ENCODE assay signal across 9 cellular contexts in the genomic region with DNA sequence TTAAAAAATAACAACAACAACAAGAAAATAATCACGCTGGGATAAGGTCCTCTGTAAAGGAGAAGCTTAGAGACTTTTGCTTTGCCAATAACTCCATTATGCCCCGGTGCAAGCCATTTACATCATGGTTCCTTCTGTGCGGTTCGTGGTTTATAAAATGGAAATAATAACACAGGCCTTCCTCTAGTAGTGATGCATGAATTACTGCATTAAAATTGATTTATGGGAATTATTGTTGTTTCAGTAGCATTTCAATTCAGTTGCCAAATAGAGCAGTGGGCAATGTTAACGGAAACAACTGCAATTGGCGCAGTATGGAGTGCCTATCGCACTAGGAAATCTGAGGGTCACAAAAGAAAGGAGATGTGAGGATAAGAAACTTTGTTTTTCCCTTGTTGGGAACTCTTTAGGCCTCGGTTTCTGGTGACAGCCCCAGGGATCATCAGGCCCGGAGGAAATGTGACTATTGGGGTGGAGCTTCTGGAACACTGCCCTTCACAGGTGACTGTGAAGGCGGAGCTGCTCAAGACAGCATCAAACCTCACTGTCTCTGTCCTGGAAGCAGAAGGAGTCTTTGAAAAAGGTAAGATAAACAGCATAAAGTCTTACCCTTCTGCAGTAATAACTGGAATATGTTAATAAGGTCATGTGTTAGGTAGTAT. TPM values are rescaled to one million over a fixed set of nuclear protein-coding genes. Genes with fewer than 3 reads are reported as not detected.
DNase-seq lines count a peak whose midpoint lies in the region; ATAC-seq, FAIRE-seq and TF ChIP-seq lines count a peak whose summit lies in the region.
"Had no signal": no experiment of that assay in that cellular context is flagged by ENCODE, and none has a peak within 500 bp of the region (broad histone marks: within the 10 kb centered on the region; RNA-seq: fewer than 3 reads in every experiment).

No MANE protein-coding gene starts in this region.

- no peak for FAIRE-seq in K562 (lab: Jason Lieb, UNC)

- TF ChIP-seq RAD21 in K562 (CRISPR knock-in tag; conservative IDR thresholded peaks at IDR 0.05 in 1 of 2, IDR thresholded peaks at IDR 0.05 in 1 of 2), result no peak

- no peak overlapping the region for H3K9ac ChIP-seq in K562 (ENCODE audit: insufficient read depth in 1 of 2, low read depth in 2 of 2, low read length in 2 of 2)

- H3K9me1 ChIP-seq in K562 (ENCODE audit: control insufficient read depth, insufficient read depth, low read length), result no peaks in the 10 kb centered on the region

- H3K79me2 ChIP-seq in K562 (ENCODE audit: control insufficient read depth, insufficient read depth, low read length), result no peaks in the 10 kb centered on the region
- H3K79me2 ChIP-seq in OCI-LY7 (ENCODE audit: insufficient read depth, low read depth, low read length), result no peaks in the 10 kb centered on the region

- in situ Hi-C loops in KBM-7 (cut with MboI; ENCODE audit: low pct_unique_long_range_greater_than_20kb, low sequenced_read_pairs), result no loop called here
- in situ Hi-C loops in K562 (cut with MboI), result no loop called here

- H3K9me2 ChIP-seq in OCI-LY7 (ENCODE audit: insufficient read depth, low read length), result no peaks in the 10 kb centered on the region

- H3K4me3 Mint-ChIP-seq in natural killer cell treated with Interleukin-12 subunit alpha and Interleukin-12 subunit beta and Interleukin-15 and Interleukin-18, amount 100 ng/mL, for 72 hours, result peak overlapping the region; percentile 87

- H4K20me1 ChIP-seq in K562 (replicated peaks; ENCODE audit: control insufficient read depth, insufficient read depth, low read length), result no peaks in the 10 kb centered on the region
- no peaks in the 10 kb centered on the region for H4K20me1 ChIP-seq in OCI-LY7 (ENCODE audit: insufficient read depth, low read length)

- H3K9me3 Mint-ChIP-seq in natural killer cell treated with Interleukin-12 subunit alpha and Interleukin-12 subunit beta and Interleukin-15 and Interleukin-18, amount 100 ng/mL, for 72 hours, result no peaks in the 10 kb centered on the region

- no peak for TF ChIP-seq EP300 in K562 (IDR thresholded peaks at IDR 0.05; ENCODE audit: low read length)

- H3K4me3 ChIP-seq in K562 (no peak overlapping the region), OCI-LY7 (ENCODE audit: low read depth, low read length, poor library complexity, severe bottlenecking) (no peak overlapping the region)

- H3K4me2 ChIP-seq in K562 (ENCODE audit: insufficient read depth, low read length), result no peak overlapping the region
- H3K4me2 ChIP-seq in OCI-LY7 (ENCODE audit: low read length), result no peak overlapping the region

- no peak for TF ChIP-seq POLR2A in K562 (conservative IDR thresholded peaks at IDR 0.05)

- peak; percentile 30 for DNase-seq in Daoy (ENCODE audit: low read depth)
- DNase-seq in KBM-7, result peak; percentile 19
- no peak for DNase-seq in K562 (ENCODE audit: extremely low read depth in 1 of 4, low spot score in 3 of 4)
- no peak for DNase-seq in natural killer cell treated with Interleukin-12 subunit alpha and Interleukin-12 subunit beta and Interleukin-15 and Interleukin-18, amount 100 ng/mL, for 72 hours (ENCODE audit: low spot score)
- DNase-seq in T-helper 9 cell, result no peak
- no peak for DNase-seq in T1000 (lab: John Stamatoyannopoulos, UW)
- DNase-seq in OCI-LY7 (ENCODE audit: low spot score), result no peak
- DNase-seq: NCI-H1417 treated with DMSO at 0.1 percent for 48 hours had no signal

- peaks cover 9 to 34% of the 10 kb centered on the region in 2 experiments; a peak in 3 of 5 replicates for H3K27me3 ChIP-seq in K562 (ENCODE audit: control insufficient read depth in 2 of 2, insufficient read depth in 2 of 2, low read length in 2 of 2)

- TF ChIP-seq CTCF in K562 (IDR thresholded peaks at IDR 0.05 in 2 of 3, conservative IDR thresholded peaks at IDR 0.05 in 1 of 3; ENCODE audit: insufficient read depth in 2 of 3, low read depth in 1 of 3, low read length in 3 of 3), result no peak
- no peak for TF ChIP-seq CTCF in OCI-LY7 (conservative IDR thresholded peaks at IDR 0.05; ENCODE audit: low read length)

- H3K27ac ChIP-seq in K562 (ENCODE audit: extremely low read depth, low read depth, low read length) (no peak overlapping the region), OCI-LY7 (ENCODE audit: low read depth, low read length, poor library complexity, severe bottlenecking) (no peak overlapping the region)

- H3K27me3 Mint-ChIP-seq in natural killer cell treated with Interleukin-12 subunit alpha and Interleukin-12 subunit beta and Interleukin-15 and Interleukin-18, amount 100 ng/mL, for 72 hours, result peaks cover 13 to 17% of the 10 kb centered on the region in 2 donors

- H2AFZ ChIP-seq in K562 (ENCODE audit: low read depth, low read length) (no peak overlapping the region), OCI-LY7 (ENCODE audit: low read length) (no peak overlapping the region)

- CTCF ChIA-PET in K562 (lab: Yijun Ruan, JAX; ENCODE audit: low intra/inter-chr PET ratio) (no interaction called here), OCI-LY7 (lab: Charles Lee; ENCODE audit: unreplicated experiment) (no interaction called here)

- H3K9me3 ChIP-seq in K562 (replicated peaks; ENCODE audit: control insufficient read depth, insufficient read depth, low read depth, low read length), result no peaks in the 10 kb centered on the region
- no peaks in the 10 kb centered on the region for H3K9me3 ChIP-seq in OCI-LY7 (ENCODE audit: low read length)

- H3K36me3 ChIP-seq in K562 (ENCODE audit: control insufficient read depth, insufficient read depth, low read length) (no peaks in the 10 kb centered on the region), OCI-LY7 (ENCODE audit: insufficient read depth, low read length) (no peaks in the 10 kb centered on the region)

- ATAC-seq in K562, result no peak
- no peak for ATAC-seq in natural killer cell treated with Interleukin-12 subunit alpha and Interleukin-12 subunit beta and Interleukin-15 and Interleukin-18, amount 100 ng/mL, for 72 hours
- ATAC-seq in HG03520 (IDR thresholded peaks at IDR 0.05; ENCODE audit: unreplicated experiment), result no peak

- POLR2A ChIA-PET in K562 (lab: Yijun Ruan, JAX) (no interaction called here), OCI-LY7 (lab: Charles Lee) (interaction anchor here (0.6 kb wide), 1 partner anchor 87 kb away, joined by 3 read pairs; no protein-coding TSS in a partner anchor)

- BruUV-seq in K562 (replicated peaks; lab: Mats Ljungman, UMichigan) (no TSS peak), OCI-LY7 (replicated peaks; lab: Mats Ljungman, UMichigan) (no TSS peak)

- intact Hi-C loops in K562 (cut with micrococcal nuclease), result no loop called here
- intact Hi-C loops in OCI-LY7 (cut with micrococcal nuclease; ENCODE audit: unreplicated experiment), result no loop called here

- WGBS in K562 (ENCODE audit: insufficient coverage, low coverage, missing lambda C conversion rate), result 6% methylated on average over 10 of the region's 10 CpGs

- no peak overlapping the region for H3K27ac Mint-ChIP-seq in natural killer cell treated with Interleukin-12 subunit alpha and Interleukin-12 subunit beta and Interleukin-15 and Interleukin-18, amount 100 ng/mL, for 72 hours

- H3K4me1 ChIP-seq in K562 (replicated peaks in 1 of 2; ENCODE audit: control insufficient read depth in 2 of 2, insufficient read depth in 2 of 2, low read length in 2 of 2) (peaks cover 0 to 9% of the 10 kb centered on the region in 2 experiments; a peak in 1 of 5 replicates), OCI-LY7 (ENCODE audit: insufficient read depth, low read length, poor library complexity, severe bottlenecking) (no peaks in the 10 kb centered on the region)

- no peaks in the 10 kb centered on the region for H3K36me3 Mint-ChIP-seq in natural killer cell treated with Interleukin-12 subunit alpha and Interleukin-12 subunit beta and Interleukin-15 and Interleukin-18, amount 100 ng/mL, for 72 hours

- peaks cover 20 to 29% of the 10 kb centered on the region in 2 donors for H3K4me1 Mint-ChIP-seq in natural killer cell treated with Interleukin-12 subunit alpha and Interleukin-12 subunit beta and Interleukin-15 and Interleukin-18, amount 100 ng/mL, for 72 hours (ENCODE audit: low read depth in 2 of 2)

RNA-seq across cellular contexts. Expression of a gene that starts 1.1 kb away (rescaled TPM):
- 34.0 and 36.6 TPM in 2 replicates for total RNA-seq in Daoy (2014; rRNA removed; shearing (Covaris generic))
- total RNA-seq in K562 (2011; cell fraction: chromatin; rRNA removed; ENCODE audit: low replicate concordance), result 0.02 and 0.30 TPM in 2 replicates
- total RNA-seq in K562 (2011; cell fraction: nucleolus; rRNA removed), result under 0.01 TPM in 2 replicates
- total RNA-seq in K562 (2011; cell fraction: nucleoplasm; rRNA removed), result 0.07 and 0.08 TPM in 2 replicates
- total RNA-seq in K562 (2014; rRNA removed) (0.14 and 0.16 TPM in 2 replicates), K562 (2014; rRNA removed; fragmentation: Illumina TruSeq; extraction: Trizol) (0.11 and 0.13 TPM in 2 replicates), K562 (2015; rRNA removed; fragmentation: Illumina TruSeq; extraction: Trizol) (0.19 and 0.22 TPM in 2 replicates), K562 (2021) (0.18 and 0.42 TPM in 2 replicates), OCI-LY7 (2022) (0.08 TPM in 1 of 2 replicates, not detected in the other)
- polyA plus RNA-seq in K562 (2011; rRNA removed) (0.01 and 0.07 TPM in 2 replicates), K562 (2014; fragmentation: Illumina TruSeq; extraction: Trizol) (0.09 and 0.24 TPM in 2 replicates), K562 (2014; fragmentation: Nextera tagmentation; extraction: Ambion mirVana) (under 1 TPM; under 0.01 to 0.04 TPM), K562 (2014; rRNA removed) (0.03 and 0.11 TPM in 2 replicates)
- polyA plus RNA-seq in K562 (2011; cell fraction: cytosol; rRNA removed), result under 0.01 and 0.01 TPM in 2 replicates
- 0.01 and 0.04 TPM in 2 replicates for polyA plus RNA-seq in K562 (2011; cell fraction: nucleus; rRNA removed)
- polyA plus RNA-seq in K562 (2012), result 0.20 and 0.42 TPM in 2 replicates
- 0.03 and 0.25 TPM in 2 replicates for polyA minus RNA-seq in K562 (2011; rRNA and poly(A)+ RNA removed)
- polyA minus RNA-seq in K562 (2011; cell fraction: cytosol; rRNA and poly(A)+ RNA removed), result 0.19 and 0.27 TPM in 2 replicates
- 0.11 and 0.13 TPM in 2 replicates for polyA minus RNA-seq in K562 (2011; cell fraction: nucleus; rRNA and poly(A)+ RNA removed)
- 1 to 10 TPM in 1 of 2 donors, under 1 TPM in 1; 0.43 to 2.2 TPM for total RNA-seq in natural killer cell treated with Interleukin-12 subunit alpha and Interleukin-12 subunit beta and Interleukin-15 and Interleukin-18, amount 100 ng/mL, for 72 hours
- 0.13 TPM in 1 of 2 replicates, not detected in the other for total RNA-seq in OCI-LY7 (2014; rRNA removed; shearing (Covaris generic))

RNA-seq across cellular contexts. Expression of a gene that starts 43.3 kb away (rescaled TPM):
- 4.8 and 5.0 TPM in 2 replicates for total RNA-seq in Daoy (2014; rRNA removed; shearing (Covaris generic))
- 18.4 and 20.3 TPM in 2 replicates for total RNA-seq in K562 (2011; cell fraction: chromatin; rRNA removed; ENCODE audit: low replicate concordance)
- total RNA-seq in K562 (2011; cell fraction: nucleolus; rRNA removed), result 16.2 and 17.8 TPM in 2 replicates
- 15.1 and 21.3 TPM in 2 replicates for total RNA-seq in K562 (2011; cell fraction: nucleoplasm; rRNA removed)
- total RNA-seq in K562 (2014; rRNA removed) (2.0 and 3.8 TPM in 2 replicates), K562 (2014; rRNA removed; fragmentation: Illumina TruSeq; extraction: Trizol) (3.7 and 4.7 TPM in 2 replicates), K562 (2015; rRNA removed; fragmentation: Illumina TruSeq; extraction: Trizol) (3.8 and 4.5 TPM in 2 replicates), K562 (2021) (3.4 TPM in 2 replicates), OCI-LY7 (2022) (8.4 and 9.6 TPM in 2 replicates)
- polyA plus RNA-seq in K562 (2011; rRNA removed) (7.2 and 7.6 TPM in 2 replicates), K562 (2014; fragmentation: Illumina TruSeq; extraction: Trizol) (2.9 and 3.4 TPM in 2 replicates), K562 (2014; fragmentation: Nextera tagmentation; extraction: Ambion mirVana) (1 to 10 TPM; 1.3 to 1.8 TPM), K562 (2014; rRNA removed) (2.2 and 3.3 TPM in 2 replicates)
- 4.3 and 6.0 TPM in 2 replicates for polyA plus RNA-seq in K562 (2011; cell fraction: cytosol; rRNA removed)
- 2.4 and 3.3 TPM in 2 replicates for polyA plus RNA-seq in K562 (2011; cell fraction: nucleus; rRNA removed)
- polyA plus RNA-seq in K562 (2012), result 3.2 and 4.4 TPM in 2 replicates
- 12.3 and 12.8 TPM in 2 replicates for polyA minus RNA-seq in K562 (2011; rRNA and poly(A)+ RNA removed)
- polyA minus RNA-seq in K562 (2011; cell fraction: cytosol; rRNA and poly(A)+ RNA removed), result 4.0 and 4.5 TPM in 2 replicates
- polyA minus RNA-seq in K562 (2011; cell fraction: nucleus; rRNA and poly(A)+ RNA removed), result 4.2 and 8.2 TPM in 2 replicates
- total RNA-seq in natural killer cell treated with Interleukin-12 subunit alpha and Interleukin-12 subunit beta and Interleukin-15 and Interleukin-18, amount 100 ng/mL, for 72 hours, result 1 to 10 TPM; 6.0 to 6.9 TPM
- total RNA-seq in OCI-LY7 (2014; rRNA removed; shearing (Covaris generic)), result 7.4 and 8.5 TPM in 2 replicates

Comparison
In these comparisons a context has a peak if more than half of its experiments do, and no peak if none do; other contexts are left out.
1. DNase-seq: peak in Daoy (single experiment) and KBM-7 (single experiment); none in K562 (0 of 4), natural killer cell treated with Interleukin-12 subunit alpha and Interleukin-12 subunit beta and Interleukin-15 and Interleukin-18, amount 100 ng/mL, for 72 hours (single experiment), T-helper 9 cell (single experiment), T1000 (single experiment) and OCI-LY7 (single experiment).
2. RNA of a gene that starts 1.1 kb away (total RNA-seq): 34.0 to 36.6 TPM in Daoy; 0.43 to 2.2 TPM in natural killer cell treated with Interleukin-12 subunit alpha and Interleukin-12 subunit beta and Interleukin-15 and Interleukin-18, amount 100 ng/mL, for 72 hours, under 0.01 to 0.42 TPM in K562 and 0.08 to 0.13 TPM in OCI-LY7; every median in the first group is over 10 times any median in the second.